In genomic region chr2:63849381-63850203, GRCh38 we compare ENCODE assay signal across 10 cellular contexts. TPM values are rescaled to one million over a fixed set of nuclear protein-coding genes. Genes with fewer than 3 reads are reported as not detected.
DNase-seq lines count a peak whose midpoint lies in the region; ATAC-seq and TF ChIP-seq lines count a peak whose summit lies in the region.
"Had no signal": no experiment of that assay in that cellular context is flagged by ENCODE, and none has a peak within 500 bp of the region (broad histone marks: within the 10 kb centered on the region; RNA-seq: fewer than 3 reads in every experiment).

No MANE protein-coding gene starts in this region.

- H3K9me3 ChIP-seq in A673 (ENCODE audit: low read depth, low read length, poor library complexity, severe bottlenecking) (no peaks in the 10 kb centered on the region), spleen (no peaks in the 10 kb centered on the region)

- TF ChIP-seq POLR2A in spleen (IDR thresholded peaks at IDR 0.05), result no peak

- no peak overlapping the region for H3K4me3 ChIP-seq in A673 (ENCODE audit: low read depth, low read length, poor library complexity, severe bottlenecking)
- H3K4me3 ChIP-seq in H7 (ENCODE audit: insufficient read depth, low read depth, low read length), result no peak overlapping the region
- H3K4me3 ChIP-seq in cardiac fibroblast (replicated peaks in 1 of 2; ENCODE audit: low read depth in 2 of 2, low read length in 2 of 2), result no peak overlapping the region
- H3K4me3 ChIP-seq in spleen, result no peak overlapping the region

- CTCF ChIA-PET in A673 (lab: Charles Lee), result interaction anchor here (1.0 kb wide), 1 partner anchor 12 kb away, joined by 3 read pairs; no protein-coding TSS in a partner anchor

- H3K36me3 ChIP-seq in A673 (ENCODE audit: insufficient read depth, low read length, poor library complexity, severe bottlenecking), result no peaks in the 10 kb centered on the region
- H3K36me3 ChIP-seq in H7 (replicated peaks; ENCODE audit: control insufficient read depth, insufficient read depth, low read length), result no peaks in the 10 kb centered on the region
- H3K36me3 ChIP-seq in spleen, result no peaks in the 10 kb centered on the region

- no peak for TF ChIP-seq CTCF in A673 (conservative IDR thresholded peaks at IDR 0.05; ENCODE audit: low read depth, low read length)
- TF ChIP-seq CTCF in cardiac fibroblast (IDR thresholded peaks at IDR 0.05; ENCODE audit: low read depth, low read length), result no peak
- TF ChIP-seq CTCF in spleen (IDR thresholded peaks at IDR 0.05 in 8 of 11, conservative IDR thresholded peaks at IDR 0.05 in 3 of 11), result no peak

- POLR2A ChIA-PET in A673 (lab: Charles Lee; ENCODE audit: low non-redundant PET), result no interaction called here

- H3K27ac ChIP-seq in A673 (ENCODE audit: low read depth, low read length, poor library complexity, severe bottlenecking), result peak overlapping the region; percentile 1
- peak overlapping the region in 2 of 8 donors; percentile 3 to 5 for H3K27ac ChIP-seq in spleen

- H3K4me1 ChIP-seq in A673 (ENCODE audit: insufficient read depth, low read length, poor library complexity, severe bottlenecking) (peaks cover 29% of the 10 kb centered on the region), spleen (peaks cover 6 to 99% (median 59%) of the 10 kb centered on the region in 6 donors)

- intact Hi-C loops in A673 (cut with micrococcal nuclease; ENCODE audit: unreplicated experiment), result no loop called here
- intact Hi-C loops in spleen (cut with DNase I; ENCODE audit: low total_unique reads), result no loop called here

- BruUV-seq in A673 (replicated peaks; lab: Mats Ljungman, UMichigan), result no TSS peak

- DNase-seq in A673 (ENCODE audit: low spot score), result no peak
- peak; percentile 17 for DNase-seq in H7
- peak; percentile 37 to 47 for DNase-seq in cardiac fibroblast (ENCODE audit: low read depth in 2 of 2)
- peak; percentile 40 for DNase-seq in medulla oblongata (ENCODE audit: extremely low spot score)
- DNase-seq in NCI-H187 (lab: John Stamatoyannopoulos, UW), result no peak
- DNase-seq in spleen, result no peak
- DNase-seq in activated CD4-positive, alpha-beta T cell treated with anti-CD3 and anti-CD28 coated beads for 4 hours, result no peak
- DNase-seq: activated effector memory CD4-positive, alpha-beta T cell treated with Interleukin-2 at 50 U/mL for 16 hours; T-helper 1 cell had no signal

- WGBS in spleen, 5 donors, result 68 to 82% (median 80%) methylated on average over 7 of the region's 7 CpGs

- ATAC-seq in HG02938 (IDR thresholded peaks at IDR 0.05; ENCODE audit: unreplicated experiment), result no peak

- no peaks in the 10 kb centered on the region for H3K27me3 ChIP-seq in A673 (replicated peaks; ENCODE audit: insufficient read depth, low read depth, low read length, poor library complexity)
- H3K27me3 ChIP-seq in H7 (ENCODE audit: control insufficient read depth, insufficient read depth, low read length), result no peaks in the 10 kb centered on the region
- H3K27me3 ChIP-seq in spleen (replicated peaks in 1 of 7), result no peaks in the 10 kb centered on the region

RNA-seq across cellular contexts. Expression of gene UGP2, which starts 7.9 kb away (rescaled TPM):
- total RNA-seq in A673 (2021) (60.3 and 70.4 TPM in 2 replicates), spleen (100 to 1,000 TPM in 2 of 7 donors, 10 to 100 TPM in 5; 70.5 to 106 (median 91.2) TPM)
- total RNA-seq in H7 (2014; rRNA removed; shearing (Covaris generic)), result 324 and 639 TPM in 2 replicates
- 10 to 100 TPM; 46.3 to 63.2 (median 61.0) TPM for polyA plus RNA-seq in spleen

Comparison
In these comparisons a context has a peak if more than half of its experiments do, and no peak if none do; other contexts are left out.
1. DNase-seq: peak in H7 (single experiment), cardiac fibroblast (2 of 2) and medulla oblongata (single experiment); none in A673 (single experiment), NCI-H187 (0 of 2), spleen (single experiment) and activated CD4-positive, alpha-beta T cell treated with anti-CD3 and anti-CD28 coated beads for 4 hours (0 of 2).